8 cellular contexts compared by ENCODE assay signal in the genomic region with DNA sequence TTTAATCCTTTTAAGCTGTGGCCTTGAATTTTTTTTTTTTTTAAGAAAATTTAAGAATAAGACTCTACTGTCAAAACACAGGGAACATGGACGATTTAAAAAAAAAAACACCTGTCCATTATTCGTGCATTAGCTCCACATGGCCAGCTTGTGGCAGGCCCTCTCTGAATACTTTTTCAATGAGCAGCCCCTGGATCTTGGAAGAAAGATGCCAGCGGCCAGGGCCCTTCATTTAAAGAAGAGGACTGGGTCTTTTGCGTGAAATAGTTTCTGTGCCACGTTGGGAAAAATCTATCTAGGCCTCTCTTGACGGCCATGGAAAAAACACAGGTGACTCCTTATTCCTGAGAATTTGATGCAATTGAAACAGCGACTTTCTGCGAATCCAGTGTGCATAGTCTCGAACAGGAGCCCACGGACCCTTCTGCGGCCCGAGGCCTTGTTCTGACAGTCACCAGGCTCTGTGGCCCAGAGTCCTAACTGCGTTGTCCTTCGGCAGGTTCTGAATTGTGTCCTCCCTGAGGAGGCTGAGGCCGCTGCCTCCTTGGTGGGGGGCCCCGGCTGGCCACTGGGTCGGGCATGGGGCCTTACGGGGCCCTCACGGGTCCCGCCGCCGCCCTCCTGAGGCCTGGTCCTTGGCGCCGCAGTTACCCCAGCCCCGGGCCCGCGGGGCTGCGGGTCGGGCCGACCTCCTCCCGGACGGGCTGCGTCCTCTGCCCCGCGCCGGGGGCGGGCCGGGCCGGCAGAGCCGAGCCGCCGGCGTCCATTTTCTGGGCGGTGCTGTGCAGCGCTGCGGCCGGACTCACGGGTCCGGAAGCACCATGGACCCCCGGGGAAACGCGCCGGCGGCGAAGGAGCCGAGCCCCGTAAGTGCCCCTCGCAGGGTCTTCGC. TPM values are rescaled to one million over a fixed set of nuclear protein-coding genes. Genes with fewer than 3 reads are reported as not detected.
A peak's percentile ranks its signal among the peaks of the same experiment; 100 is the strongest.
DNase-seq lines count a peak whose midpoint lies in the region; ATAC-seq and TF ChIP-seq lines count a peak whose summit lies in the region.

No MANE protein-coding gene starts in this region.

- ATAC-seq in HCT116 (peak; percentile 90), gastroesophageal sphincter (peak; percentile 75)

- CTCF ChIA-PET in HCT116 (lab: Charles Lee) = interaction anchor here (2.2 kb wide), 1 partner anchor 41 kb away, joined by 4 read pairs; no protein-coding TSS in a partner anchor

- 9 to 14% methylated on average over 5 to 6 of the region's 59 CpGs for WGBS in gastroesophageal sphincter (ENCODE audit: low coverage in 1 of 2), 2 donors

- H3K27ac ChIP-seq in HCT116 (ENCODE audit: low read depth, low read length) = peak overlapping the region; percentile 71
- H3K27ac ChIP-seq in gastroesophageal sphincter = peak overlapping the region; percentile 97 to 100 (median 98)
- peak overlapping the region; percentile 100 for H3K27ac ChIP-seq in osteoblast (ENCODE audit: low read depth, low read length)

- intact Hi-C loops in HCT116 (cut with micrococcal nuclease) = no loop called here

- H2AFZ ChIP-seq in HCT116 (ENCODE audit: low read depth, low read length, poor library complexity, severe bottlenecking) (peak overlapping the region; percentile 56), osteoblast (ENCODE audit: low read length) (peak overlapping the region; percentile 51)

- peaks cover 0 to 18% of the 10 kb centered on the region in 2 experiments; a peak in 1 of 4 replicates for H3K36me3 ChIP-seq in HCT116 (ENCODE audit: control insufficient read depth in 1 of 2, insufficient read depth in 2 of 2, low read length in 2 of 2)
- H3K36me3 ChIP-seq in gastroesophageal sphincter = peaks cover 0 to 32% of the 10 kb centered on the region in 2 donors
- H3K36me3 ChIP-seq in osteoblast (ENCODE audit: insufficient read depth, low read length) = peaks cover 44% of the 10 kb centered on the region

- TF ChIP-seq POLR2A in HCT116 (IDR thresholded peaks at IDR 0.05; ENCODE audit: borderline replicate concordance, extremely low read depth, insufficient read depth, insufficient read length) = no peak
- peak; percentile 78 to 82 for TF ChIP-seq POLR2A in gastroesophageal sphincter (IDR thresholded peaks at IDR 0.05)

- H3K9ac ChIP-seq in HCT116 (ENCODE audit: low read length) = peak overlapping the region; percentile 71

- RAD21 ChIA-PET in HCT116 (lab: Charles Lee; ENCODE audit: low non-redundant PET in 1 of 2, low total read pairs in 2 of 2, uncharacterized antibody in 2 of 2, unreplicated experiment in 2 of 2) = no interaction called here

- H4K20me1 ChIP-seq in HCT116 (ENCODE audit: insufficient read depth) (no peaks in the 10 kb centered on the region), osteoblast (ENCODE audit: insufficient read depth, low read length) (no peaks in the 10 kb centered on the region)

- H3K4me2 ChIP-seq in HCT116 (ENCODE audit: low read length) (peak overlapping the region; percentile 88), osteoblast (ENCODE audit: insufficient read depth, low read length) (peak overlapping the region; percentile 75)

- H3K27me3 ChIP-seq in HCT116 (ENCODE audit: insufficient read depth, low read length) = no peaks in the 10 kb centered on the region
- H3K27me3 ChIP-seq in gastroesophageal sphincter = no peaks in the 10 kb centered on the region
- H3K27me3 ChIP-seq in osteoblast (ENCODE audit: insufficient read depth, low read length) = no peaks in the 10 kb centered on the region

- POLR2A ChIA-PET in HCT116 (lab: Charles Lee) = interaction anchor here (1.5 kb wide), 1 partner anchor 17 kb away, joined by 3 read pairs; no protein-coding TSS in a partner anchor

- H3K9me2 ChIP-seq in HCT116 (ENCODE audit: insufficient read depth) = no peaks in the 10 kb centered on the region

- H3K9me3 ChIP-seq in HCT116 (ENCODE audit: control insufficient read depth in 1 of 2, insufficient read depth in 1 of 2, low read depth in 1 of 2, low read length in 2 of 2) (no peaks in the 10 kb centered on the region; a peak in 1 of 4 replicates), gastroesophageal sphincter (no peaks in the 10 kb centered on the region), osteoblast (ENCODE audit: low read depth, low read length) (no peaks in the 10 kb centered on the region)

- H3K4me1 ChIP-seq in HCT116 (ENCODE audit: control insufficient read depth in 1 of 2, insufficient read depth in 2 of 2, low read length in 2 of 2) (peaks cover 10 to 23% of the 10 kb centered on the region in 2 experiments), gastroesophageal sphincter (peaks cover 10 to 68% (median 23%) of the 10 kb centered on the region in 3 donors), osteoblast (ENCODE audit: insufficient read depth, low read length) (peaks cover 53% of the 10 kb centered on the region)

- no peak for TF ChIP-seq RAD21 in HCT116 (IDR thresholded peaks at IDR 0.05; ENCODE audit: low read depth)

- H3K79me2 ChIP-seq in HCT116 (ENCODE audit: insufficient read depth, low read length) (0 out of 2 replicates have a peak, but pooled peaks cover 3% of the 10 kb centered on the region), osteoblast (ENCODE audit: insufficient read depth, low read length) (peaks cover 44% of the 10 kb centered on the region)

- DNase-seq in DMS79 treated with DMSO at 0.1 percent for 48 hours (lab: John Stamatoyannopoulos, UW) (peak; percentile 22), DMS79 (lab: John Stamatoyannopoulos, UW) (no peak), HCT116 (ENCODE audit: low read depth, low spot score) (no peak), NCI-H146 treated with DMSO at 0.1 percent for 48 hours (lab: John Stamatoyannopoulos, UW; ENCODE audit: unreplicated experiment) (peak; percentile 35), activated gamma-delta T cell (lab: John Stamatoyannopoulos, UW) (peak; percentile 42), osteoblast (ENCODE audit: insufficient read length, low spot score, missing footprints) (peak; percentile 90), cerebellar nuclear complex (lab: John Stamatoyannopoulos, UW) (no peak)

- TF ChIP-seq CTCF in HCT116 (IDR thresholded peaks at IDR 0.05 in 2 of 3, conservative IDR thresholded peaks at IDR 0.05 in 1 of 3; ENCODE audit: borderline replicate concordance in 1 of 3, insufficient read depth in 1 of 3, low read depth in 2 of 3, low read length in 2 of 3) (no peak), gastroesophageal sphincter (IDR thresholded peaks at IDR 0.05) (no peak), osteoblast (IDR thresholded peaks at IDR 0.05; ENCODE audit: extremely low read depth, low read depth, low read length) (no peak)

- TF ChIP-seq EP300 in gastroesophageal sphincter (IDR thresholded peaks at IDR 0.05) = no peak

- H3K4me3 ChIP-seq in HCT116 (replicated peaks in 1 of 2; ENCODE audit: low read depth in 1 of 2, low read length in 2 of 2) (peak overlapping the region; percentile 60), gastroesophageal sphincter (peak overlapping the region; percentile 62 to 90), osteoblast (ENCODE audit: insufficient read depth, low read length) (peak overlapping the region; percentile 75)

- TSS peak; percentile 85 for BruUV-seq in HCT116 (replicated peaks; lab: Mats Ljungman, UMichigan)

TF ChIP-seq in HCT116, 20 proteins besides CTCF, POLR2A, EP300 and RAD21:
- no peak for TF ChIP-seq JUND (IDR thresholded peaks at IDR 0.05)
- no peak for TF ChIP-seq TCF7L2 (IDR thresholded peaks at IDR 0.05; ENCODE audit: borderline replicate concordance, extremely low read depth, insufficient read depth, insufficient read length)
- TF ChIP-seq, protein P1, sequence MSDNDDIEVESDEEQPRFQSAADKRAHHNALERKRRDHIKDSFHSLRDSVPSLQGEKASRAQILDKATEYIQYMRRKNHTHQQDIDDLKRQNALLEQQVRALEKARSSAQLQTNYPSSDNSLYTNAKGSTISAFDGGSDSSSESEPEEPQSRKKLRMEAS (IDR thresholded peaks at IDR 0.05) = no peak; the same call in 1 of the 2 replicates
- no peak for TF ChIP-seq ELF1 (IDR thresholded peaks at IDR 0.05; ENCODE audit: borderline replicate concordance, low read depth)
- TF ChIP-seq REST (IDR thresholded peaks at IDR 0.05; ENCODE audit: low read depth) = no peak
- TF ChIP-seq POLR2AphosphoS5 (IDR thresholded peaks at IDR 0.05; ENCODE audit: low read depth, low read length) = peak; percentile 48; the same call in 1 of the 2 replicates
- TF ChIP-seq SIN3A (IDR thresholded peaks at IDR 0.05; ENCODE audit: low read depth) = no peak; the same call in 1 of the 2 replicates
- TF ChIP-seq CEBPB (IDR thresholded peaks at IDR 0.05; ENCODE audit: low read depth) = no peak
- TF ChIP-seq ZFX (IDR thresholded peaks at IDR 0.05) = peak; percentile 98
- TF ChIP-seq CBX3 (IDR thresholded peaks at IDR 0.05; ENCODE audit: low read depth) = peak; percentile 18; the same call in 1 of the 2 replicates
- no peak for TF ChIP-seq EZH2phosphoT487 (IDR thresholded peaks at IDR 0.05; ENCODE audit: borderline replicate concordance)
- TF ChIP-seq YY1 (IDR thresholded peaks at IDR 0.05; ENCODE audit: extremely low read depth, insufficient replicate concordance, low read depth, low read length) = peak; percentile 89
TF ChIP-seq in HCT116: peak in this region for 4.

RNA-seq across cellular contexts. Expression of gene ZBTB38, which starts 33.5 kb away (rescaled TPM):
- 33.5 TPM for total RNA-seq in HCT116 (2021; ENCODE audit: unreplicated experiment)
- polyA plus RNA-seq in HCT116 (2012) = 11.1 and 15.2 TPM in 2 replicates
- total RNA-seq in gastroesophageal sphincter = 100 to 1,000 TPM; 183 to 225 (median 203) TPM
- 181 and 196 TPM in 2 replicates for total RNA-seq in osteoblast

Comparison
In these comparisons a context has a peak if more than half of its experiments do, and no peak if none do; other contexts are left out.
1. DNase-seq: peak in DMS79 treated with DMSO at 0.1 percent for 48 hours (single experiment), NCI-H146 treated with DMSO at 0.1 percent for 48 hours (single experiment), activated gamma-delta T cell (single experiment) and osteoblast (single experiment); none in DMS79 (single experiment), HCT116 (single experiment) and cerebellar nuclear complex (0 of 2).
2. Peak in every context shown above with its lines, with median percentiles within 50 percentile points of each other: H3K27ac ChIP-seq and H3K4me3 ChIP-seq.